ENCODE assay signal across 1 cellular context in the genomic region with DNA sequence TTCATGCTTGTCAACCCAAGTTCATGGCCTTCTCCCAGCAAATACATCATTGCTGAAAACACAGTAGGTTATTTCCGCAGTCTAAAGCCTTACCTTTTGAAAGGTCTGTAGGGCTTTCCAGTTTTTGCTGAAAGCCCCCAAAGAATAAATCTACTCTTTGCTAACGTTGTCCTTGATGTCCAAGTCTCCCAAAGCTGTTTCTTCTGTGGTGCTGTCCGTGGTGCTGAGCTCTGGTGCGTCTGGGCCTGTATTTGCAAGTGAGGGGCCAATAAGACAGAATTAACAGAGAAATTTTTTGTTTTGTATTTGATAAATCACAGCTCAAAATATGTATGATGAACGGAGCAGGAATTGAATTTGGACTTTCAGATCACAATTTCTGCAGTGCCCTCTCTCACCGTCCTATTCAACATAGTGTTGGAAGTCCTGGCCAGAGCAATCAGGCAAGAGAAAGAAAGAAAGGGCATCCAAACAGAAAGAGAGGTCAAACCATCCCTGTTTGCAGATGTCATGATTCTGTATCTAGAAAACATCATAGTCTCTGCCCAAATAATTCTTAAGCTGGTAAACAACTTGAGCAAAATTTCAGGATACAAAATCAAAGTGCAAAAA.
TF ChIP-seq lines count a peak whose summit lies in the region.

No MANE protein-coding gene starts in this region.

TF ChIP-seq in GM12878, 131 proteins besides CTCF, POLR2A, EP300 and RAD21:
- no peak for TF ChIP-seq RFX5 (IDR thresholded peaks at IDR 0.05; ENCODE audit: low read depth, low read length)
- TF ChIP-seq FOXM1 (IDR thresholded peaks at IDR 0.05; ENCODE audit: low read depth, low read length) = no peak
- TF ChIP-seq, protein P1, sequence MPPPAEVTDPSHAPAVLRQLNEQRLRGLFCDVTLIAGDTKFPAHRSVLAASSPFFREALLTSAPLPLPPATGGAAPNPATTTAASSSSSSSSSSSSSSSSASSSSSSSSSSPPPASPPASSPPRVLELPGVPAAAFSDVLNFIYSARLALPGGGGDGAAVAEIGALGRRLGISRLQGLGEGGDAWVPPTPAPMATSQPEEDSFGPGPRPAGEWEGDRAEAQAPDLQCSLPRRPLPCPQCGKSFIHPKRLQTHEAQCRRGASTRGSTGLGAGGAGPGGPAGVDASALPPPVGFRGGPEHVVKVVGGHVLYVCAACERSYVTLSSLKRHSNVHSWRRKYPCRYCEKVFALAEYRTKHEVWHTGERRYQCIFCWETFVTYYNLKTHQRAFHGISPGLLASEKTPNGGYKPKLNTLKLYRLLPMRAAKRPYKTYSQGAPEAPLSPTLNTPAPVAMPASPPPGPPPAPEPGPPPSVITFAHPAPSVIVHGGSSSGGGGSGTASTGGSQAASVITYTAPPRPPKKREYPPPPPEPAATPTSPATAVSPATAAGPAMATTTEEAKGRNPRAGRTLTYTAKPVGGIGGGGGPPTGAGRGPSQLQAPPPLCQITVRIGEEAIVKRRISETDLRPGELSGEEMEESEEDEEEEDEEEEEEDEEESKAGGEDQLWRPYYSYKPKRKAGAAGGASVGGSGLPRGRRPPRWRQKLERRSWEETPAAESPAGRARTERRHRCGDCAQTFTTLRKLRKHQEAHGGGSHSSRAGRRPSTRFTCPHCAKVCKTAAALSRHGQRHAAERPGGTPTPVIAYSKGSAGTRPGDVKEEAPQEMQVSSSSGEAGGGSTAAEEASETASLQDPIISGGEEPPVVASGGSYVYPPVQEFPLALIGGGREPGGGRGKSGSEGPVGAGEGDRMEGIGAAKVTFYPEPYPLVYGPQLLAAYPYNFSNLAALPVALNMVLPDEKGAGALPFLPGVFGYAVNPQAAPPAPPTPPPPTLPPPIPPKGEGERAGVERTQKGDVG (CRISPR knock-in tag; IDR thresholded peaks at IDR 0.05) = no peak
- TF ChIP-seq, protein P2, sequence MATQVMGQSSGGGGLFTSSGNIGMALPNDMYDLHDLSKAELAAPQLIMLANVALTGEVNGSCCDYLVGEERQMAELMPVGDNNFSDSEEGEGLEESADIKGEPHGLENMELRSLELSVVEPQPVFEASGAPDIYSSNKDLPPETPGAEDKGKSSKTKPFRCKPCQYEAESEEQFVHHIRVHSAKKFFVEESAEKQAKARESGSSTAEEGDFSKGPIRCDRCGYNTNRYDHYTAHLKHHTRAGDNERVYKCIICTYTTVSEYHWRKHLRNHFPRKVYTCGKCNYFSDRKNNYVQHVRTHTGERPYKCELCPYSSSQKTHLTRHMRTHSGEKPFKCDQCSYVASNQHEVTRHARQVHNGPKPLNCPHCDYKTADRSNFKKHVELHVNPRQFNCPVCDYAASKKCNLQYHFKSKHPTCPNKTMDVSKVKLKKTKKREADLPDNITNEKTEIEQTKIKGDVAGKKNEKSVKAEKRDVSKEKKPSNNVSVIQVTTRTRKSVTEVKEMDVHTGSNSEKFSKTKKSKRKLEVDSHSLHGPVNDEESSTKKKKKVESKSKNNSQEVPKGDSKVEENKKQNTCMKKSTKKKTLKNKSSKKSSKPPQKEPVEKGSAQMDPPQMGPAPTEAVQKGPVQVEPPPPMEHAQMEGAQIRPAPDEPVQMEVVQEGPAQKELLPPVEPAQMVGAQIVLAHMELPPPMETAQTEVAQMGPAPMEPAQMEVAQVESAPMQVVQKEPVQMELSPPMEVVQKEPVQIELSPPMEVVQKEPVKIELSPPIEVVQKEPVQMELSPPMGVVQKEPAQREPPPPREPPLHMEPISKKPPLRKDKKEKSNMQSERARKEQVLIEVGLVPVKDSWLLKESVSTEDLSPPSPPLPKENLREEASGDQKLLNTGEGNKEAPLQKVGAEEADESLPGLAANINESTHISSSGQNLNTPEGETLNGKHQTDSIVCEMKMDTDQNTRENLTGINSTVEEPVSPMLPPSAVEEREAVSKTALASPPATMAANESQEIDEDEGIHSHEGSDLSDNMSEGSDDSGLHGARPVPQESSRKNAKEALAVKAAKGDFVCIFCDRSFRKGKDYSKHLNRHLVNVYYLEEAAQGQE (IDR thresholded peaks at IDR 0.05; ENCODE audit: low read depth, low read length) = peak; percentile 93
- TF ChIP-seq MTA3 (IDR thresholded peaks at IDR 0.05; ENCODE audit: borderline replicate concordance, low read length) = no peak
- TF ChIP-seq LARP7 (IDR thresholded peaks at IDR 0.05) = no peak
- no peak for TF ChIP-seq WRNIP1 (IDR thresholded peaks at IDR 0.05; ENCODE audit: borderline replicate concordance, low read depth, low read length)
- TF ChIP-seq, protein P3, sequence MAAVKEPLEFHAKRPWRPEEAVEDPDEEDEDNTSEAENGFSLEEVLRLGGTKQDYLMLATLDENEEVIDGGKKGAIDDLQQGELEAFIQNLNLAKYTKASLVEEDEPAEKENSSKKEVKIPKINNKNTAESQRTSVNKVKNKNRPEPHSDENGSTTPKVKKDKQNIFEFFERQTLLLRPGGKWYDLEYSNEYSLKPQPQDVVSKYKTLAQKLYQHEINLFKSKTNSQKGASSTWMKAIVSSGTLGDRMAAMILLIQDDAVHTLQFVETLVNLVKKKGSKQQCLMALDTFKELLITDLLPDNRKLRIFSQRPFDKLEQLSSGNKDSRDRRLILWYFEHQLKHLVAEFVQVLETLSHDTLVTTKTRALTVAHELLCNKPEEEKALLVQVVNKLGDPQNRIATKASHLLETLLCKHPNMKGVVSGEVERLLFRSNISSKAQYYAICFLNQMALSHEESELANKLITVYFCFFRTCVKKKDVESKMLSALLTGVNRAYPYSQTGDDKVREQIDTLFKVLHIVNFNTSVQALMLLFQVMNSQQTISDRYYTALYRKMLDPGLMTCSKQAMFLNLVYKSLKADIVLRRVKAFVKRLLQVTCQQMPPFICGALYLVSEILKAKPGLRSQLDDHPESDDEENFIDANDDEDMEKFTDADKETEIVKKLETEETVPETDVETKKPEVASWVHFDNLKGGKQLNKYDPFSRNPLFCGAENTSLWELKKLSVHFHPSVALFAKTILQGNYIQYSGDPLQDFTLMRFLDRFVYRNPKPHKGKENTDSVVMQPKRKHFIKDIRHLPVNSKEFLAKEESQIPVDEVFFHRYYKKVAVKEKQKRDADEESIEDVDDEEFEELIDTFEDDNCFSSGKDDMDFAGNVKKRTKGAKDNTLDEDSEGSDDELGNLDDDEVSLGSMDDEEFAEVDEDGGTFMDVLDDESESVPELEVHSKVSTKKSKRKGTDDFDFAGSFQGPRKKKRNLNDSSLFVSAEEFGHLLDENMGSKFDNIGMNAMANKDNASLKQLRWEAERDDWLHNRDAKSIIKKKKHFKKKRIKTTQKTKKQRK (IDR thresholded peaks at IDR 0.05; ENCODE audit: low read depth, low read length) = no peak
